8 cellular contexts compared by ENCODE assay signal in genomic region chr1:241356187-241356518, GRCh38. TPM values are rescaled to one million over a fixed set of nuclear protein-coding genes. Genes with fewer than 3 reads are reported as not detected.
DNase-seq lines count a peak whose midpoint lies in the region; ATAC-seq and TF ChIP-seq lines count a peak whose summit lies in the region.

No MANE protein-coding gene starts in this region.

- DNase-seq in NCI-H1436 (lab: John Stamatoyannopoulos, UW) (peak; percentile 47), NCI-H1436 treated with DMSO at 0.1 percent for 48 hours (lab: John Stamatoyannopoulos, UW) (no peak), posterior cingulate gyrus (peak in 6 of 10 donors; percentile 11 to 78 (median 35)), tibial artery (no peak), activated gamma-delta T cell (lab: John Stamatoyannopoulos, UW) (no peak)
- no peak for DNase-seq in activated CD4-positive, CD25-positive, alpha-beta regulatory T cell treated with anti-CD3 and anti-CD28 coated beads, Interleukin-2, amount 50 U/mL, for 72 hours

- peak; percentile 7 for ATAC-seq in HG03521 (IDR thresholded peaks at IDR 0.05; ENCODE audit: unreplicated experiment)

- H3K27ac ChIP-seq in ectodermal cell (ENCODE audit: insufficient read depth, low read depth, low read length, poor library complexity, severe bottlenecking): no peak overlapping the region
- no peak overlapping the region for H3K27ac ChIP-seq in tibial artery

- H3K27me3 ChIP-seq in ectodermal cell (ENCODE audit: control insufficient read depth, insufficient read depth, low read length, poor library complexity, severe bottlenecking) (peaks cover 42% of the 10 kb centered on the region), tibial artery (peaks cover 0 to 21% of the 10 kb centered on the region in 2 donors)

- no peaks in the 10 kb centered on the region for H3K36me3 ChIP-seq in ectodermal cell (ENCODE audit: control insufficient read depth, insufficient read depth, low read length)
- no peaks in the 10 kb centered on the region for H3K36me3 ChIP-seq in tibial artery

- H3K4me3 ChIP-seq in ectodermal cell (ENCODE audit: insufficient read depth, low read depth, low read length) (peak overlapping the region; percentile 57), tibial artery (no peak overlapping the region)

- no peaks in the 10 kb centered on the region for H3K9me3 ChIP-seq in ectodermal cell (ENCODE audit: control insufficient read depth, low read length)
- no peaks in the 10 kb centered on the region for H3K9me3 ChIP-seq in tibial artery

- H3K4me1 ChIP-seq in ectodermal cell (ENCODE audit: control insufficient read depth, insufficient read depth, low read length): no peaks in the 10 kb centered on the region
- H3K4me1 ChIP-seq in tibial artery: peaks cover 0 to 14% (median 7%) of the 10 kb centered on the region in 4 donors

- 13 to 16% methylated on average over 14 of the region's 14 CpGs for WGBS in ectodermal cell, 2 experiments

- no peak for TF ChIP-seq CTCF in tibial artery (IDR thresholded peaks at IDR 0.05)

- intact Hi-C loops in posterior cingulate gyrus (cut with DNase I): no loop called here
- intact Hi-C loops in tibial artery (cut with DNase I; ENCODE audit: low total_unique reads): no loop called here

RNA-seq across cellular contexts. Expression of gene RGS7, which starts 0.9 kb away (rescaled TPM):
- 0.85 TPM for polyA plus RNA-seq in ectodermal cell (2013, experiment 1 of 4)
- polyA plus RNA-seq in ectodermal cell (2013, experiment 2 of 4): 0.55 TPM
- polyA plus RNA-seq in ectodermal cell (2013, experiment 3 of 4): 0.48 TPM
- 0.28 TPM for polyA plus RNA-seq in ectodermal cell (2013, experiment 4 of 4)

Comparison
In these comparisons a context has a peak if more than half of its experiments do, and no peak if none do; other contexts are left out.
1. DNase-seq: peak in NCI-H1436 (single experiment) and posterior cingulate gyrus (6 of 10); none in NCI-H1436 treated with DMSO at 0.1 percent for 48 hours (single experiment), activated CD4-positive, CD25-positive, alpha-beta regulatory T cell treated with anti-CD3 and anti-CD28 coated beads, Interleukin-2, amount 50 U/mL, for 72 hours (single experiment), tibial artery (0 of 2) and activated gamma-delta T cell (single experiment).